ENCODE assay signal across 9 cellular contexts in the genomic region with DNA sequence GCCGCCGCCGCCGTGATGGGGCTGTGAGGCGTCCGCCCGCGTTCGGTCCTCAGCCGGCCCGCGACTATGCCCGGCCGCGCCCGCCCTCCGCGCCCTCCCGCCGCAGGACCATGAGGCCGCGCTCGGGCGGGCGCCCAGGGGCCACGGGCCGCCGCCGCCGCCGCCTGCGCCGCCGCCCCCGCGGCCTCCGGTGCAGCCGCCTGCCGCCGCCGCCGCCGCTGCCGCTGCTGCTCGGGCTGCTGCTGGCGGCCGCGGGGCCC. TPM values are rescaled to one million over a fixed set of nuclear protein-coding genes. Genes with fewer than 3 reads are reported as not detected.
DNase-seq lines count a peak whose midpoint lies in the region; ATAC-seq, FAIRE-seq and TF ChIP-seq lines count a peak whose summit lies in the region.
"Had no signal": no experiment of that assay in that cellular context is flagged by ENCODE, and none has a peak within 500 bp of the region (broad histone marks: within the 10 kb centered on the region; RNA-seq: fewer than 3 reads in every experiment).

No MANE protein-coding gene starts in this region.

- H3K27ac ChIP-seq in small intestine (ENCODE audit: low read depth in 1 of 2, low read length in 1 of 2) = peak overlapping the region; percentile 21 to 30

- H4K20me1 ChIP-seq in Loucy (ENCODE audit: insufficient read depth, low read length, poor library complexity, severe bottlenecking) = peaks cover 39% of the 10 kb centered on the region

- H3K4me1 ChIP-seq in Loucy (ENCODE audit: insufficient read depth, low read length, poor library complexity, severe bottlenecking) = peaks cover 60% of the 10 kb centered on the region
- peaks cover 0 to 6% of the 10 kb centered on the region in 2 donors for H3K4me1 ChIP-seq in small intestine (ENCODE audit: control insufficient read depth in 2 of 2, insufficient read depth in 1 of 2, low read depth in 1 of 2, low read length in 1 of 2)

- H3K9me2 ChIP-seq in Loucy (replicated peaks; ENCODE audit: low read depth, low read length) = no peaks in the 10 kb centered on the region

- no peak for TF ChIP-seq POLR2A in GM18505 (IDR thresholded peaks at IDR 0.05; ENCODE audit: borderline replicate concordance, extremely low read depth, insufficient read depth, insufficient read length)

- ATAC-seq in GM19324 (IDR thresholded peaks at IDR 0.05; ENCODE audit: low FRiP score, unreplicated experiment) (peak; percentile 41), GM21367 (IDR thresholded peaks at IDR 0.05; ENCODE audit: unreplicated experiment) (no peak), GM18505 (IDR thresholded peaks at IDR 0.05; ENCODE audit: unreplicated experiment) (no peak)

- DNase-seq in fibroblast of pulmonary artery (ENCODE audit: low read depth) = no peak
- DNase-seq in small intestine = no peak
- no peak for DNase-seq in hepatic stellate cell (ENCODE audit: low spot score)
- DNase-seq in amygdala (lab: John Stamatoyannopoulos, UW) = no peak

- no peak overlapping the region for H2AFZ ChIP-seq in Loucy (ENCODE audit: low read length)

- H3K27me3 ChIP-seq in Loucy (ENCODE audit: insufficient read depth, low read length, poor library complexity, severe bottlenecking) (no peaks in the 10 kb centered on the region), small intestine (ENCODE audit: control insufficient read depth in 2 of 2, insufficient read depth in 2 of 2, low read length in 2 of 2) (no peaks in the 10 kb centered on the region)

- WGBS in small intestine, 3 donors = 0% methylated on average over 5 to 48 of the region's 48 CpGs; no CpG with 5 or more reads in 1 of the 3 donors

- TF ChIP-seq CTCF in Loucy (conservative IDR thresholded peaks at IDR 0.05; ENCODE audit: low read length) (no peak), fibroblast of pulmonary artery (IDR thresholded peaks at IDR 0.05; ENCODE audit: low read length, missing control alignments) (no peak)

- H3F3A ChIP-seq in Loucy (ENCODE audit: low read depth) = no peaks in the 10 kb centered on the region

- no peak overlapping the region for H3K4me2 ChIP-seq in Loucy (ENCODE audit: low read depth, low read length, poor library complexity, severe bottlenecking)

- no peaks in the 10 kb centered on the region for H3K9me3 ChIP-seq in Loucy (ENCODE audit: insufficient read depth, low read depth, low read length)
- H3K9me3 ChIP-seq in small intestine (ENCODE audit: control insufficient read depth, low read depth) = no peaks in the 10 kb centered on the region

- no peak for FAIRE-seq in small intestine (lab: Jason Lieb, UNC)
- FAIRE-seq: endometrium had no signal

- peaks cover 44% of the 10 kb centered on the region for H3K79me2 ChIP-seq in Loucy (ENCODE audit: insufficient read depth, low read length)

- H3K36me3 ChIP-seq in Loucy (ENCODE audit: insufficient read depth, low read length) (no peaks in the 10 kb centered on the region), small intestine (ENCODE audit: control insufficient read depth in 2 of 2, insufficient read depth in 2 of 2, low read length in 2 of 2) (no peaks in the 10 kb centered on the region)

- H3K4me3 ChIP-seq in Loucy (ENCODE audit: low read length, poor library complexity, severe bottlenecking) = peak overlapping the region; percentile 80
- peak overlapping the region; percentile 60 for H3K4me3 ChIP-seq in fibroblast of pulmonary artery (replicated peaks; ENCODE audit: low read depth, low read length)
- H3K4me3 ChIP-seq in small intestine (ENCODE audit: low read depth in 1 of 2, low read length in 2 of 2) = peak overlapping the region; percentile 70 to 77

- no peak overlapping the region for H3K9ac ChIP-seq in Loucy (ENCODE audit: low read depth, low read length, poor library complexity, severe bottlenecking)

RNA-seq across cellular contexts. Expression of gene ZNRF3, which starts 0.2 kb away (rescaled TPM):
- polyA plus RNA-seq in small intestine = 1 to 10 TPM in 1 of 3 donors, under 1 TPM in 2; 0.22 to 7.7 (median 0.81) TPM
